8 cellular contexts compared by ENCODE assay signal in the genomic region with DNA sequence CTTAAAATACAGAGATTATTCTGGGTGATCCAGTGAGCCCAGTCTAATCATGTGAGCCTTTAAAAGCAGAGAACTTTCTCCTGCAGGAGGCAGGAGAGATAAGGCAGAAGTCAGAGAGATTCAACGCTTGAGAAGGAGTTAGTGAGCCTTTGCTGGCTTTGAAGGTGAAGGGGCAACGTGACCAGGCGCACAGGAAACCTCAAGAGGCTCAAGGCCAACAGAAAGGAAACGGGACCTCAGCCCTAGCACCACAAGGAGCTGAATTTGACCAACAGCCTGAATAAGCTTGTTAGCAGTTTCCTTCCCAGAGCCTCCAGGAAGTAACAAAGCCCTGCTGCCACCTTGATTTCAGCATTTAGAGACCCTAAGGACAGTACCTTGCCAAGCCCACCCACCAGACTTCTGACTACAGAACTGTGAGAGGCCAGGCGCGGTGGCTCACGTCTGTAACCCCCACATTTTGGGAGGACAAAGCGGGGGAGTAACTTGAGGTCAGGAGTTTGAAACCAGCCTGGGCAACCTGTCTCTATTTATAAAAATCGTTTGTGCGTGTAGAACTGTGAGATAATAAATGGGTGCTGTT.
DNase-seq lines count a peak whose midpoint lies in the region; ATAC-seq and TF ChIP-seq lines count a peak whose summit lies in the region.

No MANE protein-coding gene starts in this region.

- H3K4me3 ChIP-seq in GM12875 (ENCODE audit: low read depth, low read length) = peak overlapping the region; percentile 22

- H3K27ac Mint-ChIP-seq in activated naive CD8-positive, alpha-beta T cell treated with anti-CD3 and anti-CD28 coated beads, Interleukin-2, amount 10 ng/mL, durations not matched to agents 7 days and 5 days = peak overlapping the region; percentile 95
- peak overlapping the region; percentile 16 for H3K27ac Mint-ChIP-seq in memory B cell

- no peaks in the 10 kb centered on the region for H3K27me3 Mint-ChIP-seq in activated naive CD8-positive, alpha-beta T cell treated with anti-CD3 and anti-CD28 coated beads, Interleukin-2, amount 10 ng/mL, durations not matched to agents 7 days and 5 days
- no peaks in the 10 kb centered on the region for H3K27me3 Mint-ChIP-seq in memory B cell

- no peaks in the 10 kb centered on the region for H3K9me3 Mint-ChIP-seq in activated naive CD8-positive, alpha-beta T cell treated with anti-CD3 and anti-CD28 coated beads, Interleukin-2, amount 10 ng/mL, durations not matched to agents 7 days and 5 days
- H3K9me3 Mint-ChIP-seq in memory B cell = no peaks in the 10 kb centered on the region

- peaks cover 22% of the 10 kb centered on the region for H3K4me1 Mint-ChIP-seq in activated naive CD8-positive, alpha-beta T cell treated with anti-CD3 and anti-CD28 coated beads, Interleukin-2, amount 10 ng/mL, durations not matched to agents 7 days and 5 days
- H3K4me1 Mint-ChIP-seq in memory B cell = peaks cover 18% of the 10 kb centered on the region

- ATAC-seq in GM21526 (IDR thresholded peaks at IDR 0.05; ENCODE audit: low FRiP score, unreplicated experiment) (peak; percentile 81), memory B cell (ENCODE audit: low read depth) (peak; percentile 79)
- ATAC-seq in activated naive CD8-positive, alpha-beta T cell treated with anti-CD3 and anti-CD28 coated beads, Interleukin-2, amount 10 ng/mL, durations not matched to agents 7 days and 5 days (ENCODE audit: low read depth) = peak; percentile 86

- no peak for TF ChIP-seq EP300 in Ishikawa (IDR thresholded peaks at IDR 0.05; ENCODE audit: borderline replicate concordance)

- peak; percentile 54 for DNase-seq in activated naive CD8-positive, alpha-beta T cell treated with anti-CD3 and anti-CD28 coated beads, Interleukin-2, amount 10 ng/mL, durations not matched to agents 7 days and 5 days
- peak in 1 of 2 donors; percentile 21 for DNase-seq in memory B cell (ENCODE audit: low spot score in 2 of 2)
- DNase-seq in kidney tubule cell (ENCODE audit: low spot score) = no peak
- no peak for DNase-seq in A172 (ENCODE audit: low spot score)
- no peak for DNase-seq in NCI-H128 (lab: John Stamatoyannopoulos, UW; ENCODE audit: unreplicated experiment)

- no peaks in the 10 kb centered on the region for H3K36me3 Mint-ChIP-seq in activated naive CD8-positive, alpha-beta T cell treated with anti-CD3 and anti-CD28 coated beads, Interleukin-2, amount 10 ng/mL, durations not matched to agents 7 days and 5 days
- no peaks in the 10 kb centered on the region for H3K36me3 Mint-ChIP-seq in memory B cell

- TF ChIP-seq CTCF in GM12875 (IDR thresholded peaks at IDR 0.05; ENCODE audit: borderline replicate concordance, insufficient read depth, low read depth, low read length) = peak; percentile 56; the same call in 1 of the 2 replicates

- TF ChIP-seq RAD21 in Ishikawa (IDR thresholded peaks at IDR 0.05; ENCODE audit: low read depth) = peak; percentile 21

- POLR2A ChIA-PET in activated naive CD8-positive, alpha-beta T cell treated with anti-CD3 and anti-CD28 coated beads, Interleukin-2, amount 10 ng/mL, durations not matched to agents 7 days and 5 days (lab: Charles Lee) = interaction anchor here (0.5 to 1.6 kb wide), 5 partner anchors 85 to 307 kb away, joined by 3 to 8 read pairs (median 3); no protein-coding TSS in a partner anchor

- peak overlapping the region; percentile 80 for H3K4me3 Mint-ChIP-seq in activated naive CD8-positive, alpha-beta T cell treated with anti-CD3 and anti-CD28 coated beads, Interleukin-2, amount 10 ng/mL, durations not matched to agents 7 days and 5 days
- peak overlapping the region; percentile 25 for H3K4me3 Mint-ChIP-seq in memory B cell

TF ChIP-seq in Ishikawa, 13 proteins besides CTCF, POLR2A, EP300 and RAD21:
- TF ChIP-seq EGR1 (IDR thresholded peaks at IDR 0.05) (no peak), FOXM1 (IDR thresholded peaks at IDR 0.05; ENCODE audit: borderline replicate concordance, low read depth) (no peak), CEBPB (IDR thresholded peaks at IDR 0.05) (no peak)
